1 cellular context compared by ENCODE assay signal in genomic region chr4:138535316-138535715, GRCh38.
TF ChIP-seq lines count a peak whose summit lies in the region.

No MANE protein-coding gene starts in this region.

TF ChIP-seq in IMR-90, 13 proteins besides CTCF, POLR2A, EP300 and RAD21 (continued from another document):
- TF ChIP-seq ELK1 (IDR thresholded peaks at IDR 0.05; ENCODE audit: borderline replicate concordance, low read depth, low read length) = no peak
- TF ChIP-seq, protein P1, sequence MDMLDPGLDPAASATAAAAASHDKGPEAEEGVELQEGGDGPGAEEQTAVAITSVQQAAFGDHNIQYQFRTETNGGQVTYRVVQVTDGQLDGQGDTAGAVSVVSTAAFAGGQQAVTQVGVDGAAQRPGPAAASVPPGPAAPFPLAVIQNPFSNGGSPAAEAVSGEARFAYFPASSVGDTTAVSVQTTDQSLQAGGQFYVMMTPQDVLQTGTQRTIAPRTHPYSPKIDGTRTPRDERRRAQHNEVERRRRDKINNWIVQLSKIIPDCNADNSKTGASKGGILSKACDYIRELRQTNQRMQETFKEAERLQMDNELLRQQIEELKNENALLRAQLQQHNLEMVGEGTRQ (IDR thresholded peaks at IDR 0.05; ENCODE audit: low read depth, low read length) = no peak
- no peak for TF ChIP-seq MAFK (IDR thresholded peaks at IDR 0.05; ENCODE audit: low read depth, low read length)
- no peak for TF ChIP-seq BHLHE40 (IDR thresholded peaks at IDR 0.05; ENCODE audit: low read depth, low read length)
- TF ChIP-seq MAZ (IDR thresholded peaks at IDR 0.05; ENCODE audit: borderline replicate concordance, low read depth, low read length) = no peak
- TF ChIP-seq CEBPB (IDR thresholded peaks at IDR 0.05; ENCODE audit: low read depth, low read length) = no peak
- no peak for TF ChIP-seq FOS (IDR thresholded peaks at IDR 0.05; ENCODE audit: low read depth, low read length)
- no peak for TF ChIP-seq MXI1 (IDR thresholded peaks at IDR 0.05; ENCODE audit: borderline replicate concordance, low read depth, low read length)
- no peak for TF ChIP-seq RFX5 (IDR thresholded peaks at IDR 0.05; ENCODE audit: low read depth, low read length)
